In the genomic region with DNA sequence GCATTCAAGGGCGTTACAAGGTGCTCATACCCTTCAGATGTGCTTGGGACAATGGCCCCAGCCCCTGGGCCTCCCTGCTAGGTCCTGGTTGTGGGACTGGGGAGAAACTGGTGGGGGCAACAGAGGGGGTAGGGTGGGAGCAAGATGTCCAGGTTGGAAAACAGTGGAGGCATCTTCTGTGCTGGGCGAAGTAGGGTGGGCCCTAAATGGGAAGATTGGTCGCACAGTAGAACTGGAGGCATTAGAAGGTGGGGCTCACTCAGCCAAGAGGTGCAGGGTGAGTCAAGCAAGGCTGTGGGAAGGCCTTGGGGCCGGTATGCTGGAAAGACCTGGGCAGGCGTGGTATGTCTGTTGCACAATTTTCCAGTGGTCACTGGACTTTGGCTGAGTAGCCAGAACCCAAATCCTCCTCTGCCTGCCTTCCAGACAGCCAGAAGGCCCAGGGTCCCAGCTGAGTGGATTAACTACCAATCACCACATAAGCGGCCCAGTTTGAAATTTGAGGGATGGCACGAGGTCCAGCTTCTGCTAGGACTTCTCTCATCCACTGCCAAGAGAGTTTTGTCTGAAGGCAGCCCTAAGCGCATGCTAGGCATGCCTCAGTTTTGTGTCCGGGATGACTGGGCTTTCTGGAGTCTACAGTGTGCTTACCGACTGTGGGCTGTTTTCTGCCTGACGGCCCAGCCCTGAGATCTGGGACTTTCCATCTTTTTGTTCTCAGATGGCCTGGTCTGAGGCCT, we compare ENCODE assay signal across 1 cellular context.
TF ChIP-seq lines count a peak whose summit lies in the region.

No MANE protein-coding gene starts in this region.

TF ChIP-seq in K562, 482 proteins besides CTCF, POLR2A, EP300 and RAD21 (continued from another document and continues in another):
- TF ChIP-seq, protein P1, sequence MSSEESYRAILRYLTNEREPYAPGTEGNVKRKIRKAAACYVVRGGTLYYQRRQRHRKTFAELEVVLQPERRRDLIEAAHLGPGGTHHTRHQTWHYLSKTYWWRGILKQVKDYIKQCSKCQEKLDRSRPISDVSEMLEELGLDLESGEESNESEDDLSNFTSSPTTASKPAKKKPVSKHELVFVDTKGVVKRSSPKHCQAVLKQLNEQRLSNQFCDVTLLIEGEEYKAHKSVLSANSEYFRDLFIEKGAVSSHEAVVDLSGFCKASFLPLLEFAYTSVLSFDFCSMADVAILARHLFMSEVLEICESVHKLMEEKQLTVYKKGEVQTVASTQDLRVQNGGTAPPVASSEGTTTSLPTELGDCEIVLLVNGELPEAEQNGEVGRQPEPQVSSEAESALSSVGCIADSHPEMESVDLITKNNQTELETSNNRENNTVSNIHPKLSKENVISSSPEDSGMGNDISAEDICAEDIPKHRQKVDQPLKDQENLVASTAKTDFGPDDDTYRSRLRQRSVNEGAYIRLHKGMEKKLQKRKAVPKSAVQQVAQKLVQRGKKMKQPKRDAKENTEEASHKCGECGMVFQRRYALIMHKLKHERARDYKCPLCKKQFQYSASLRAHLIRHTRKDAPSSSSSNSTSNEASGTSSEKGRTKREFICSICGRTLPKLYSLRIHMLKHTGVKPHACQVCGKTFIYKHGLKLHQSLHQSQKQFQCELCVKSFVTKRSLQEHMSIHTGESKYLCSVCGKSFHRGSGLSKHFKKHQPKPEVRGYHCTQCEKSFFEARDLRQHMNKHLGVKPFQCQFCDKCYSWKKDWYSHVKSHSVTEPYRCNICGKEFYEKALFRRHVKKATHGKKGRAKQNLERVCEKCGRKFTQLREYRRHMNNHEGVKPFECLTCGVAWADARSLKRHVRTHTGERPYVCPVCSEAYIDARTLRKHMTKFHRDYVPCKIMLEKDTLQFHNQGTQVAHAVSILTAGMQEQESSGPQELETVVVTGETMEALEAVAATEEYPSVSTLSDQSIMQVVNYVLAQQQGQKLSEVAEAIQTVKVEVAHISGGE (CRISPR knock-in tag; IDR thresholded peaks at IDR 0.05), result peak in 1 of 3 experiments; percentile 20; a peak in 1 of 6 replicates
- TF ChIP-seq, protein P2, sequence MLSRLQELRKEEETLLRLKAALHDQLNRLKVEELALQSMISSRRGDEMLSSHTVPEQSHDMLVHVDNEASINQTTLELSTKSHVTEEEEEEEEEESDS (CRISPR knock-in tag; IDR thresholded peaks at IDR 0.05), result no peak
- TF ChIP-seq, protein P3, sequence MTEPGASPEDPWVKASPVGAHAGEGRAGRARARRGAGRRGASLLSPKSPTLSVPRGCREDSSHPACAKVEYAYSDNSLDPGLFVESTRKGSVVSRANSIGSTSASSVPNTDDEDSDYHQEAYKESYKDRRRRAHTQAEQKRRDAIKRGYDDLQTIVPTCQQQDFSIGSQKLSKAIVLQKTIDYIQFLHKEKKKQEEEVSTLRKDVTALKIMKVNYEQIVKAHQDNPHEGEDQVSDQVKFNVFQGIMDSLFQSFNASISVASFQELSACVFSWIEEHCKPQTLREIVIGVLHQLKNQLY (CRISPR knock-in tag; conservative IDR thresholded peaks at IDR 0.05), result no peak
- TF ChIP-seq, protein P4, sequence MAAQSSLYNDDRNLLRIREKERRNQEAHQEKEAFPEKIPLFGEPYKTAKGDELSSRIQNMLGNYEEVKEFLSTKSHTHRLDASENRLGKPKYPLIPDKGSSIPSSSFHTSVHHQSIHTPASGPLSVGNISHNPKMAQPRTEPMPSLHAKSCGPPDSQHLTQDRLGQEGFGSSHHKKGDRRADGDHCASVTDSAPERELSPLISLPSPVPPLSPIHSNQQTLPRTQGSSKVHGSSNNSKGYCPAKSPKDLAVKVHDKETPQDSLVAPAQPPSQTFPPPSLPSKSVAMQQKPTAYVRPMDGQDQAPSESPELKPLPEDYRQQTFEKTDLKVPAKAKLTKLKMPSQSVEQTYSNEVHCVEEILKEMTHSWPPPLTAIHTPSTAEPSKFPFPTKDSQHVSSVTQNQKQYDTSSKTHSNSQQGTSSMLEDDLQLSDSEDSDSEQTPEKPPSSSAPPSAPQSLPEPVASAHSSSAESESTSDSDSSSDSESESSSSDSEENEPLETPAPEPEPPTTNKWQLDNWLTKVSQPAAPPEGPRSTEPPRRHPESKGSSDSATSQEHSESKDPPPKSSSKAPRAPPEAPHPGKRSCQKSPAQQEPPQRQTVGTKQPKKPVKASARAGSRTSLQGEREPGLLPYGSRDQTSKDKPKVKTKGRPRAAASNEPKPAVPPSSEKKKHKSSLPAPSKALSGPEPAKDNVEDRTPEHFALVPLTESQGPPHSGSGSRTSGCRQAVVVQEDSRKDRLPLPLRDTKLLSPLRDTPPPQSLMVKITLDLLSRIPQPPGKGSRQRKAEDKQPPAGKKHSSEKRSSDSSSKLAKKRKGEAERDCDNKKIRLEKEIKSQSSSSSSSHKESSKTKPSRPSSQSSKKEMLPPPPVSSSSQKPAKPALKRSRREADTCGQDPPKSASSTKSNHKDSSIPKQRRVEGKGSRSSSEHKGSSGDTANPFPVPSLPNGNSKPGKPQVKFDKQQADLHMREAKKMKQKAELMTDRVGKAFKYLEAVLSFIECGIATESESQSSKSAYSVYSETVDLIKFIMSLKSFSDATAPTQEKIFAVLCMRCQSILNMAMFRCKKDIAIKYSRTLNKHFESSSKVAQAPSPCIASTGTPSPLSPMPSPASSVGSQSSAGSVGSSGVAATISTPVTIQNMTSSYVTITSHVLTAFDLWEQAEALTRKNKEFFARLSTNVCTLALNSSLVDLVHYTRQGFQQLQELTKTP (IDR thresholded peaks at IDR 0.05; ENCODE audit: low read depth in 1 of 2, partially characterized antibody in 2 of 2), result no peak
- TF ChIP-seq MTA2 (IDR thresholded peaks at IDR 0.05; ENCODE audit: low read depth) (no peak), ZKSCAN8 (CRISPR knock-in tag; IDR thresholded peaks at IDR 0.05) (no peak), STAT5A (IDR thresholded peaks at IDR 0.05; ENCODE audit: borderline replicate concordance, low read length) (no peak), PRPF4 (IDR thresholded peaks at IDR 0.05; ENCODE audit: insufficient read depth, low read depth, low read length, poor library complexity, severe bottlenecking) (no peak), HNRNPK (IDR thresholded peaks at IDR 0.05; ENCODE audit: low read depth, low read length, poor library complexity, severe bottlenecking) (no peak), SMARCC2 (IDR thresholded peaks at IDR 0.05; ENCODE audit: low read depth) (no peak), SMARCE1 (IDR thresholded peaks at IDR 0.05) (no peak), CXXC5 (CRISPR knock-in tag; IDR thresholded peaks at IDR 0.05) (peak; percentile 20), KLF6 (CRISPR knock-in tag; IDR thresholded peaks at IDR 0.05; ENCODE audit: borderline replicate concordance) (no peak), ZNF589 (CRISPR knock-in tag; IDR thresholded peaks at IDR 0.05; ENCODE audit: low read depth) (peak; percentile 85), XRCC5 (IDR thresholded peaks at IDR 0.05; ENCODE audit: low read depth, low read length) (no peak), ELF4 (CRISPR knock-in tag; IDR thresholded peaks at IDR 0.05) (no peak), FOS (IDR thresholded peaks at IDR 0.05; ENCODE audit: extremely low read depth, insufficient read length) (no peak), ZNF583 (CRISPR knock-in tag; IDR thresholded peaks at IDR 0.05) (0 out of 2 replicates have a peak, but pooled peaks have one; percentile 25), MTA3 (IDR thresholded peaks at IDR 0.05; ENCODE audit: borderline replicate concordance) (no peak), LARP7 (IDR thresholded peaks at IDR 0.05) (no peak), FOXM1 (IDR thresholded peaks at IDR 0.05; ENCODE audit: low read depth) (no peak), FOXM1 (CRISPR knock-in tag; IDR thresholded peaks at IDR 0.05; ENCODE audit: low read depth) (no peak), FOXA1 (IDR thresholded peaks at IDR 0.05; ENCODE audit: borderline replicate concordance) (no peak), TSC22D4 (tag; IDR thresholded peaks at IDR 0.05) (no peak), ARHGAP35 (IDR thresholded peaks at IDR 0.05; ENCODE audit: partially characterized antibody) (no peak), ZNF75A (CRISPR knock-in tag; IDR thresholded peaks at IDR 0.05) (no peak), NR4A1 (CRISPR knock-in tag; IDR thresholded peaks at IDR 0.05) (no peak), NR4A1 (tag; IDR thresholded peaks at IDR 0.05) (no peak; the same call in 1 of the 2 replicates), FOXP1 (CRISPR knock-in tag; IDR thresholded peaks at IDR 0.05) (no peak), JUND (IDR thresholded peaks at IDR 0.05; ENCODE audit: borderline replicate concordance, low read depth, low read length) (no peak), JUND (tag; IDR thresholded peaks at IDR 0.05; ENCODE audit: borderline replicate concordance, low read depth, low read length) (no peak), MECOM (CRISPR knock-in tag; IDR thresholded peaks at IDR 0.05) (no peak; the same call in 1 of the 2 replicates), HSF4 (CRISPR knock-in tag; IDR thresholded peaks at IDR 0.05; ENCODE audit: borderline replicate concordance) (0 out of 2 replicates have a peak, but pooled peaks have one; percentile 66), KHSRP (IDR thresholded peaks at IDR 0.05) (no peak), ZEB2 (IDR thresholded peaks at IDR 0.05) (0 out of 2 replicates have a peak, but pooled peaks have one; percentile 3), NFE2L1 (tag; IDR thresholded peaks at IDR 0.05; ENCODE audit: borderline replicate concordance, low read depth) (no peak), ARID1B (IDR thresholded peaks at IDR 0.05) (no peak)
- TF ChIP-seq, protein P5, sequence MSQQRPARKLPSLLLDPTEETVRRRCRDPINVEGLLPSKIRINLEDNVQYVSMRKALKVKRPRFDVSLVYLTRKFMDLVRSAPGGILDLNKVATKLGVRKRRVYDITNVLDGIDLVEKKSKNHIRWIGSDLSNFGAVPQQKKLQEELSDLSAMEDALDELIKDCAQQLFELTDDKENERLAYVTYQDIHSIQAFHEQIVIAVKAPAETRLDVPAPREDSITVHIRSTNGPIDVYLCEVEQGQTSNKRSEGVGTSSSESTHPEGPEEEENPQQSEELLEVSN (IDR thresholded peaks at IDR 0.05; ENCODE audit: borderline replicate concordance in 1 of 2, extremely low read depth in 1 of 2, insufficient read depth in 1 of 2, insufficient read length in 1 of 2, low read depth in 1 of 2, low read length in 1 of 2, poor library complexity in 1 of 2, severe bottlenecking in 1 of 2), result peak in 1 of 2 experiments; percentile 11
- TF ChIP-seq, protein P6, sequence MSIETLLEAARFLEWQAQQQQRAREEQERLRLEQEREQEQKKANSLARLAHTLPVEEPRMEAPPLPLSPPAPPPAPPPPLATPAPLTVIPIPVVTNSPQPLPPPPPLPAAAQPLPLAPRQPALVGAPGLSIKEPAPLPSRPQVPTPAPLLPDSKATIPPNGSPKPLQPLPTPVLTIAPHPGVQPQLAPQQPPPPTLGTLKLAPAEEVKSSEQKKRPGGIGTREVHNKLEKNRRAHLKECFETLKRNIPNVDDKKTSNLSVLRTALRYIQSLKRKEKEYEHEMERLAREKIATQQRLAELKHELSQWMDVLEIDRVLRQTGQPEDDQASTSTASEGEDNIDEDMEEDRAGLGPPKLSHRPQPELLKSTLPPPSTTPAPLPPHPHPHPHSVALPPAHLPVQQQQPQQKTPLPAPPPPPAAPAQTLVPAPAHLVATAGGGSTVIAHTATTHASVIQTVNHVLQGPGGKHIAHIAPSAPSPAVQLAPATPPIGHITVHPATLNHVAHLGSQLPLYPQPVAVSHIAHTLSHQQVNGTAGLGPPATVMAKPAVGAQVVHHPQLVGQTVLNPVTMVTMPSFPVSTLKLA (conservative IDR thresholded peaks at IDR 0.05), result no peak
- TF ChIP-seq, protein P7, sequence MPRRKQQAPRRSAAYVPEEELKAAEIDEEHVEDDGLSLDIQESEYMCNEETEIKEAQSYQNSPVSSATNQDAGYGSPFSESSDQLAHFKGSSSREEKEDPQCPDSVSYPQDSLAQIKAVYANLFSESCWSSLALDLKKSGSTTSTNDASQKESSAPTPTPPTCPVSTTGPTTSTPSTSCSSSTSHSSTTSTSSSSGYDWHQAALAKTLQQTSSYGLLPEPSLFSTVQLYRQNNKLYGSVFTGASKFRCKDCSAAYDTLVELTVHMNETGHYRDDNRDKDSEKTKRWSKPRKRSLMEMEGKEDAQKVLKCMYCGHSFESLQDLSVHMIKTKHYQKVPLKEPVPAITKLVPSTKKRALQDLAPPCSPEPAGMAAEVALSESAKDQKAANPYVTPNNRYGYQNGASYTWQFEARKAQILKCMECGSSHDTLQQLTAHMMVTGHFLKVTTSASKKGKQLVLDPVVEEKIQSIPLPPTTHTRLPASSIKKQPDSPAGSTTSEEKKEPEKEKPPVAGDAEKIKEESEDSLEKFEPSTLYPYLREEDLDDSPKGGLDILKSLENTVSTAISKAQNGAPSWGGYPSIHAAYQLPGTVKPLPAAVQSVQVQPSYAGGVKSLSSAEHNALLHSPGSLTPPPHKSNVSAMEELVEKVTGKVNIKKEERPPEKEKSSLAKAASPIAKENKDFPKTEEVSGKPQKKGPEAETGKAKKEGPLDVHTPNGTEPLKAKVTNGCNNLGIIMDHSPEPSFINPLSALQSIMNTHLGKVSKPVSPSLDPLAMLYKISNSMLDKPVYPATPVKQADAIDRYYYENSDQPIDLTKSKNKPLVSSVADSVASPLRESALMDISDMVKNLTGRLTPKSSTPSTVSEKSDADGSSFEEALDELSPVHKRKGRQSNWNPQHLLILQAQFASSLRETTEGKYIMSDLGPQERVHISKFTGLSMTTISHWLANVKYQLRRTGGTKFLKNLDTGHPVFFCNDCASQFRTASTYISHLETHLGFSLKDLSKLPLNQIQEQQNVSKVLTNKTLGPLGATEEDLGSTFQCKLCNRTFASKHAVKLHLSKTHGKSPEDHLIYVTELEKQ (CRISPR knock-in tag; IDR thresholded peaks at IDR 0.05), result peak; percentile 37; the same call in 1 of the 2 replicates
- TF ChIP-seq, protein P8, sequence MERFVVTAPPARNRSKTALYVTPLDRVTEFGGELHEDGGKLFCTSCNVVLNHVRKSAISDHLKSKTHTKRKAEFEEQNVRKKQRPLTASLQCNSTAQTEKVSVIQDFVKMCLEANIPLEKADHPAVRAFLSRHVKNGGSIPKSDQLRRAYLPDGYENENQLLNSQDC (CRISPR knock-in tag; IDR thresholded peaks at IDR 0.05), result no peak
- TF ChIP-seq, protein P9, sequence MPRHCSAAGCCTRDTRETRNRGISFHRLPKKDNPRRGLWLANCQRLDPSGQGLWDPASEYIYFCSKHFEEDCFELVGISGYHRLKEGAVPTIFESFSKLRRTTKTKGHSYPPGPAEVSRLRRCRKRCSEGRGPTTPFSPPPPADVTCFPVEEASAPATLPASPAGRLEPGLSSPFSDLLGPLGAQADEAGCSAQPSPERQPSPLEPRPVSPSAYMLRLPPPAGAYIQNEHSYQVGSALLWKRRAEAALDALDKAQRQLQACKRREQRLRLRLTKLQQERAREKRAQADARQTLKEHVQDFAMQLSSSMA (CRISPR knock-in tag; IDR thresholded peaks at IDR 0.05), result no peak
- TF ChIP-seq, protein P10, sequence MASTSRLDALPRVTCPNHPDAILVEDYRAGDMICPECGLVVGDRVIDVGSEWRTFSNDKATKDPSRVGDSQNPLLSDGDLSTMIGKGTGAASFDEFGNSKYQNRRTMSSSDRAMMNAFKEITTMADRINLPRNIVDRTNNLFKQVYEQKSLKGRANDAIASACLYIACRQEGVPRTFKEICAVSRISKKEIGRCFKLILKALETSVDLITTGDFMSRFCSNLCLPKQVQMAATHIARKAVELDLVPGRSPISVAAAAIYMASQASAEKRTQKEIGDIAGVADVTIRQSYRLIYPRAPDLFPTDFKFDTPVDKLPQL (IDR thresholded peaks at IDR 0.05; ENCODE audit: extremely low read depth, insufficient read length), result no peak
- TF ChIP-seq, protein P11, sequence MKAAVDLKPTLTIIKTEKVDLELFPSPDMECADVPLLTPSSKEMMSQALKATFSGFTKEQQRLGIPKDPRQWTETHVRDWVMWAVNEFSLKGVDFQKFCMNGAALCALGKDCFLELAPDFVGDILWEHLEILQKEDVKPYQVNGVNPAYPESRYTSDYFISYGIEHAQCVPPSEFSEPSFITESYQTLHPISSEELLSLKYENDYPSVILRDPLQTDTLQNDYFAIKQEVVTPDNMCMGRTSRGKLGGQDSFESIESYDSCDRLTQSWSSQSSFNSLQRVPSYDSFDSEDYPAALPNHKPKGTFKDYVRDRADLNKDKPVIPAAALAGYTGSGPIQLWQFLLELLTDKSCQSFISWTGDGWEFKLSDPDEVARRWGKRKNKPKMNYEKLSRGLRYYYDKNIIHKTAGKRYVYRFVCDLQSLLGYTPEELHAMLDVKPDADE (conservative IDR thresholded peaks at IDR 0.05; ENCODE audit: control insufficient read depth, low read depth, low read length), result no peak
